8 cellular contexts compared by ENCODE assay signal in genomic region chr12:93572712-93573551, GRCh38. TPM values are rescaled to one million over a fixed set of nuclear protein-coding genes. Genes with fewer than 3 reads are reported as not detected.
DNase-seq lines count a peak whose midpoint lies in the region; ATAC-seq and TF ChIP-seq lines count a peak whose summit lies in the region.

No MANE protein-coding gene starts in this region.

- H3K79me2 ChIP-seq in ACC112 (ENCODE audit: control insufficient read depth, insufficient read depth, low read length, unreplicated experiment): no peaks in the 10 kb centered on the region

- H3K4me3 ChIP-seq in ACC112 (ENCODE audit: low read depth, low read length) (peak overlapping the region; percentile 90), right atrium auricular region (peak overlapping the region; percentile 74 to 79)

- H2AFZ ChIP-seq in ACC112 (ENCODE audit: low read length, unreplicated experiment): peak overlapping the region; percentile 67

- ATAC-seq in HG03378 (IDR thresholded peaks at IDR 0.05; ENCODE audit: unreplicated experiment) (no peak), HG03354 (IDR thresholded peaks at IDR 0.05; ENCODE audit: poor library complexity, severe bottlenecking, unreplicated experiment) (no peak)

- H3K9me3 Mint-ChIP-seq in activated naive CD4-positive, alpha-beta T cell treated with anti-CD3 and anti-CD28 coated beads, Interleukin-2, amount 50 U/mL, for 24 hours: no peaks in the 10 kb centered on the region

- H3K27me3 ChIP-seq in ACC112 (ENCODE audit: insufficient read depth, low read length) (no peaks in the 10 kb centered on the region), right atrium auricular region (no peaks in the 10 kb centered on the region)

- H3K27ac ChIP-seq in ACC112 (ENCODE audit: low read depth, low read length): no peak overlapping the region
- H3K27ac ChIP-seq in right atrium auricular region: peak overlapping the region; percentile 88 to 93

- H3K27me3 Mint-ChIP-seq in activated naive CD4-positive, alpha-beta T cell treated with anti-CD3 and anti-CD28 coated beads, Interleukin-2, amount 50 U/mL, for 24 hours: no peaks in the 10 kb centered on the region

- peaks cover 47% of the 10 kb centered on the region for H3K4me1 Mint-ChIP-seq in activated naive CD4-positive, alpha-beta T cell treated with anti-CD3 and anti-CD28 coated beads, Interleukin-2, amount 50 U/mL, for 24 hours

- H3K36me3 ChIP-seq in ACC112 (ENCODE audit: insufficient read depth, low read length) (no peaks in the 10 kb centered on the region), right atrium auricular region (peaks cover 11% of the 10 kb centered on the region)

- H3K27ac Mint-ChIP-seq in activated naive CD4-positive, alpha-beta T cell treated with anti-CD3 and anti-CD28 coated beads, Interleukin-2, amount 50 U/mL, for 24 hours: peak overlapping the region; percentile 95

- no peak for TF ChIP-seq CTCF in right atrium auricular region (IDR thresholded peaks at IDR 0.05)

- H3K36me3 Mint-ChIP-seq in activated naive CD4-positive, alpha-beta T cell treated with anti-CD3 and anti-CD28 coated beads, Interleukin-2, amount 50 U/mL, for 24 hours: peaks cover 8% of the 10 kb centered on the region

- peak; percentile 2 for DNase-seq in HK-2 (ENCODE audit: unreplicated experiment)
- DNase-seq in right atrium auricular region (ENCODE audit: low spot score): no peak
- peak; percentile 84 for DNase-seq in retina
- DNase-seq in pons (ENCODE audit: low spot score): no peak

- no peaks in the 10 kb centered on the region for H3K4me1 ChIP-seq in ACC112 (ENCODE audit: control insufficient read depth, insufficient read depth, low read length, unreplicated experiment)
- H3K4me1 ChIP-seq in right atrium auricular region: peaks cover 0 to 13% of the 10 kb centered on the region in 2 donors

- H3K4me3 Mint-ChIP-seq in activated naive CD4-positive, alpha-beta T cell treated with anti-CD3 and anti-CD28 coated beads, Interleukin-2, amount 50 U/mL, for 24 hours: peak overlapping the region; percentile 94

- no peaks in the 10 kb centered on the region for H3K9me3 ChIP-seq in right atrium auricular region

RNA-seq across cellular contexts. Expression of gene SOCS2, which starts 0.5 kb away (rescaled TPM):
- 10 to 100 TPM; 21.4 to 25.5 TPM for total RNA-seq in right atrium auricular region

Comparison
In these comparisons a context has a peak if more than half of its experiments do, and no peak if none do; other contexts are left out.
1. DNase-seq: peak in HK-2 (single experiment) and retina (single experiment); none in right atrium auricular region (single experiment) and pons (single experiment).